1 cellular context compared by ENCODE assay signal in the genomic region with DNA sequence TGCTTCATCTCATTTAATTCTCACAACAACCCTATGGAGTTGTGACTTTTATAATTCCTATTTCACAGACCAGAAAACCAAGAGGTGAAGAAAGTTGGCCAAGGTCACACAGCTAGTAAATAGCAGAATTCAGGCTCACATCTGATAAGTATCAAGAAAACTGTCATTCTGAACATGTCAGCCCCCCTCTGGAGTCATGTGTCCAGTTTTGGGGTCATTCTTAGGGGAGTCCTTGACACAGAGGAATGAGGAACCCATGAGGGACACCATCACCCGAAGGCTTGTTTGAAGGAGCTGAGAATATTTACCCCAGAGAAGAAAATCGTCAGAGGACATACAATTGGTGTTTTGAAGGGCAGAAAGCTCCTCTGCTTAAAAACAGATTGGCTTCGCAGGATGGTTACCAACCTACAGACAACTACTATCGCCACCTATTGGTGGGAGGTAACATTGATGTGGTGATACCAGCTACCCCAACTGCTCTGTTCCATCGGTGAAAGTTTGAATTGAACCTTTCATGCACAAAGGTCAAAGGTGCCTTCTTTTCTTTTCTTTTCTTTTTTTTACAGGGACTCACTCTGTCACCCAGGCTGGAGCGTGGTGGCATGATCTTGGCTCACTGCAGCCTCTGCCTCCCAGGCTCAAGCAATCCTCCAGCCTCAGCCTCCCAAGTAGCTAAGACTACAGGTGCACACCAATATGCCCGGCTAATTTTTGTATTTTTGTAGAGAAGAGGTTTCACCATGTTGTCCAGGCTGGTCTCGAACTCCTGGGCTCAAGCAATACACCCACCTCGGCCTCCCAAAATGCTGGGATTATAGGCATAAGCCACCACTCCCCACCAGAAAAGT.
TF ChIP-seq lines count a peak whose summit lies in the region.

No MANE protein-coding gene starts in this region.

TF ChIP-seq in GM12878, 131 proteins besides CTCF, POLR2A, EP300 and RAD21 (continued from another document):
- TF ChIP-seq, protein P1, sequence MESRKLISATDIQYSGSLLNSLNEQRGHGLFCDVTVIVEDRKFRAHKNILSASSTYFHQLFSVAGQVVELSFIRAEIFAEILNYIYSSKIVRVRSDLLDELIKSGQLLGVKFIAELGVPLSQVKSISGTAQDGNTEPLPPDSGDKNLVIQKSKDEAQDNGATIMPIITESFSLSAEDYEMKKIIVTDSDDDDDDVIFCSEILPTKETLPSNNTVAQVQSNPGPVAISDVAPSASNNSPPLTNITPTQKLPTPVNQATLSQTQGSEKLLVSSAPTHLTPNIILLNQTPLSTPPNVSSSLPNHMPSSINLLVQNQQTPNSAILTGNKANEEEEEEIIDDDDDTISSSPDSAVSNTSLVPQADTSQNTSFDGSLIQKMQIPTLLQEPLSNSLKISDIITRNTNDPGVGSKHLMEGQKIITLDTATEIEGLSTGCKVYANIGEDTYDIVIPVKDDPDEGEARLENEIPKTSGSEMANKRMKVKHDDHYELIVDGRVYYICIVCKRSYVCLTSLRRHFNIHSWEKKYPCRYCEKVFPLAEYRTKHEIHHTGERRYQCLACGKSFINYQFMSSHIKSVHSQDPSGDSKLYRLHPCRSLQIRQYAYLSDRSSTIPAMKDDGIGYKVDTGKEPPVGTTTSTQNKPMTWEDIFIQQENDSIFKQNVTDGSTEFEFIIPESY (IDR thresholded peaks at IDR 0.05): no peak
- no peak for TF ChIP-seq TCF3 (IDR thresholded peaks at IDR 0.05; ENCODE audit: borderline replicate concordance, insufficient read depth, low read depth, low read length)
- no peak for TF ChIP-seq TAF1 (IDR thresholded peaks at IDR 0.05; ENCODE audit: borderline replicate concordance, low read depth, low read length)
- TF ChIP-seq, protein P2, sequence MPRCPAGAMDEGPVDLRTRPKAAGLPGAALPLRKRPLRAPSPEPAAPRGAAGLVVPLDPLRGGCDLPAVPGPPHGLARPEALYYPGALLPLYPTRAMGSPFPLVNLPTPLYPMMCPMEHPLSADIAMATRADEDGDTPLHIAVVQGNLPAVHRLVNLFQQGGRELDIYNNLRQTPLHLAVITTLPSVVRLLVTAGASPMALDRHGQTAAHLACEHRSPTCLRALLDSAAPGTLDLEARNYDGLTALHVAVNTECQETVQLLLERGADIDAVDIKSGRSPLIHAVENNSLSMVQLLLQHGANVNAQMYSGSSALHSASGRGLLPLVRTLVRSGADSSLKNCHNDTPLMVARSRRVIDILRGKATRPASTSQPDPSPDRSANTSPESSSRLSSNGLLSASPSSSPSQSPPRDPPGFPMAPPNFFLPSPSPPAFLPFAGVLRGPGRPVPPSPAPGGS (IDR thresholded peaks at IDR 0.05; ENCODE audit: borderline replicate concordance, insufficient read depth, low read depth, low read length, poor library complexity, severe bottlenecking): no peak
- TF ChIP-seq RUNX3 (IDR thresholded peaks at IDR 0.05; ENCODE audit: low read length): peak; percentile 50; the same call in 1 of the 2 replicates
- no peak for TF ChIP-seq NRF1 (conservative IDR thresholded peaks at IDR 0.05; ENCODE audit: low read depth, low read length)
- no peak for TF ChIP-seq POU2F2 (IDR thresholded peaks at IDR 0.05; ENCODE audit: borderline replicate concordance, low read depth, low read length)
- TF ChIP-seq EED (IDR thresholded peaks at IDR 0.05; ENCODE audit: low read depth): no peak
- TF ChIP-seq YY1 (IDR thresholded peaks at IDR 0.05; ENCODE audit: low read depth, low read length): 0 out of 2 replicates have a peak, but pooled peaks have one; percentile 35
- TF ChIP-seq SMARCA5 (IDR thresholded peaks at IDR 0.05): no peak
- TF ChIP-seq, protein P3, sequence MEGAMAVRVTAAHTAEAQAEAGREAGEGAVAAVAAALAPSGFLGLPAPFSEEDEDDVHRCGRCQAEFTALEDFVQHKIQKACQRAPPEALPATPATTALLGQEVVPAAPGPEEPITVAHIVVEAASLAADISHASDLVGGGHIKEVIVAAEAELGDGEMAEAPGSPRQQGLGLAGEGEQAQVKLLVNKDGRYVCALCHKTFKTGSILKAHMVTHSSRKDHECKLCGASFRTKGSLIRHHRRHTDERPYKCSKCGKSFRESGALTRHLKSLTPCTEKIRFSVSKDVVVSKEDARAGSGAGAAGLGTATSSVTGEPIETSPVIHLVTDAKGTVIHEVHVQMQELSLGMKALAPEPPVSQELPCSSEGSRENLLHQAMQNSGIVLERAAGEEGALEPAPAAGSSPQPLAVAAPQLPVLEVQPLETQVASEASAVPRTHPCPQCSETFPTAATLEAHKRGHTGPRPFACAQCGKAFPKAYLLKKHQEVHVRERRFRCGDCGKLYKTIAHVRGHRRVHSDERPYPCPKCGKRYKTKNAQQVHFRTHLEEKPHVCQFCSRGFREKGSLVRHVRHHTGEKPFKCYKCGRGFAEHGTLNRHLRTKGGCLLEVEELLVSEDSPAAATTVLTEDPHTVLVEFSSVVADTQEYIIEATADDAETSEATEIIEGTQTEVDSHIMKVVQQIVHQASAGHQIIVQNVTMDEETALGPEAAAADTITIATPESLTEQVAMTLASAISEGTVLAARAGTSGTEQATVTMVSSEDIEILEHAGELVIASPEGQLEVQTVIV (IDR thresholded peaks at IDR 0.05; ENCODE audit: borderline replicate concordance, partially characterized antibody): no peak
- TF ChIP-seq MTA3 (IDR thresholded peaks at IDR 0.05; ENCODE audit: borderline replicate concordance, low read length): no peak
- no peak for TF ChIP-seq BACH1 (IDR thresholded peaks at IDR 0.05; ENCODE audit: borderline replicate concordance)
- no peak for TF ChIP-seq NFYA (IDR thresholded peaks at IDR 0.05; ENCODE audit: borderline replicate concordance, low read depth, low read length)
- TF ChIP-seq, protein P4, sequence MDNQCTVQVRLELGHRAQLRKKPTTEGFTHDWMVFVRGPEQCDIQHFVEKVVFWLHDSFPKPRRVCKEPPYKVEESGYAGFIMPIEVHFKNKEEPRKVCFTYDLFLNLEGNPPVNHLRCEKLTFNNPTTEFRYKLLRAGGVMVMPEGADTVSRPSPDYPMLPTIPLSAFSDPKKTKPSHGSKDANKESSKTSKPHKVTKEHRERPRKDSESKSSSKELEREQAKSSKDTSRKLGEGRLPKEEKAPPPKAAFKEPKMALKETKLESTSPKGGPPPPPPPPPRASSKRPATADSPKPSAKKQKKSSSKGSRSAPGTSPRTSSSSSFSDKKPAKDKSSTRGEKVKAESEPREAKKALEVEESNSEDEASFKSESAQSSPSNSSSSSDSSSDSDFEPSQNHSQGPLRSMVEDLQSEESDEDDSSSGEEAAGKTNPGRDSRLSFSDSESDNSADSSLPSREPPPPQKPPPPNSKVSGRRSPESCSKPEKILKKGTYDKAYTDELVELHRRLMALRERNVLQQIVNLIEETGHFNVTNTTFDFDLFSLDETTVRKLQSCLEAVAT (IDR thresholded peaks at IDR 0.05): no peak
- no peak for TF ChIP-seq FOS (IDR thresholded peaks at IDR 0.05; ENCODE audit: borderline replicate concordance, extremely low read depth, insufficient read length)
- TF ChIP-seq, protein P5, sequence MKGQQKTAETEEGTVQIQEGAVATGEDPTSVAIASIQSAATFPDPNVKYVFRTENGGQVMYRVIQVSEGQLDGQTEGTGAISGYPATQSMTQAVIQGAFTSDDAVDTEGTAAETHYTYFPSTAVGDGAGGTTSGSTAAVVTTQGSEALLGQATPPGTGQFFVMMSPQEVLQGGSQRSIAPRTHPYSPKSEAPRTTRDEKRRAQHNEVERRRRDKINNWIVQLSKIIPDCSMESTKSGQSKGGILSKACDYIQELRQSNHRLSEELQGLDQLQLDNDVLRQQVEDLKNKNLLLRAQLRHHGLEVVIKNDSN (IDR thresholded peaks at IDR 0.05; ENCODE audit: borderline replicate concordance, extremely low read length, insufficient read depth, low read depth, low read length): no peak
